1 cellular context compared by ENCODE assay signal in the genomic region with DNA sequence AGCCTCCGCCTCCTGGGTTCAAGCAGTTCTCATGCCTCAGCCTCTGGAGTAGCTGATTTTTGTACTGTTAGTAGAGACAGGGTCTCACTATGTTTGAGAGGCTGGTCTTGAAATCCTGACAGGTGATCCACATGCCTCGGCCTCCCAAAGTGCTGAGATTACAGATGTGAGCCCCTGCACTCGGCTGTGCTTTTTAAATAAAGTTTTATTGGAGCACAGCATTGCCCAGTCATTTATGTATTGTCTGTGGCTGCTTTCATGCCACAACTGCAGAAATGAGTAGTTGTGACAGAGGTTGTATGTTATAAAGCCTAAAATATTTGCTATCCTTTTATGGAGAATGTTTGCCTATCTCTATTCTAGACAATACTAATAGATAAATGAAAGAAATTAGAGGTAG.
TF ChIP-seq lines count a peak whose summit lies in the region.

No MANE protein-coding gene starts in this region.

TF ChIP-seq in GM12878, 131 proteins besides CTCF, POLR2A, EP300 and RAD21 (continued from another document):
- TF ChIP-seq ASH2L (IDR thresholded peaks at IDR 0.05; ENCODE audit: borderline replicate concordance, low read depth) (no peak), RELA (IDR thresholded peaks at IDR 0.05; ENCODE audit: borderline replicate concordance, partially characterized antibody) (no peak), TAF1 (IDR thresholded peaks at IDR 0.05; ENCODE audit: borderline replicate concordance, low read depth, low read length) (no peak), SIN3A (IDR thresholded peaks at IDR 0.05; ENCODE audit: low read depth, low read length) (no peak), TCF12 (IDR thresholded peaks at IDR 0.05; ENCODE audit: low read depth, low read length) (0 out of 2 replicates have a peak, but pooled peaks have one; percentile 28), ZNF217 (IDR thresholded peaks at IDR 0.05) (no peak), NR2C1 (IDR thresholded peaks at IDR 0.05) (no peak), BCL11A (IDR thresholded peaks at IDR 0.05; ENCODE audit: low read depth, low read length) (peak; percentile 65), ZBED1 (IDR thresholded peaks at IDR 0.05; ENCODE audit: borderline replicate concordance) (no peak), DPF2 (IDR thresholded peaks at IDR 0.05) (no peak), SREBF1 (IDR thresholded peaks at IDR 0.05; ENCODE audit: low read length) (no peak), TCF7 (IDR thresholded peaks at IDR 0.05; ENCODE audit: borderline replicate concordance) (no peak), HDAC2 (IDR thresholded peaks at IDR 0.05) (no peak), ETV6 (conservative IDR thresholded peaks at IDR 0.05 in 1 of 2, IDR thresholded peaks at IDR 0.05 in 1 of 2; ENCODE audit: borderline replicate concordance in 1 of 2, low read depth in 1 of 2) (no peak), SIX5 (IDR thresholded peaks at IDR 0.05; ENCODE audit: low read depth, low read length, severe bottlenecking) (no peak), JUND (IDR thresholded peaks at IDR 0.05; ENCODE audit: low read depth, low read length) (0 out of 2 replicates have a peak, but pooled peaks have one; percentile 49)
- TF ChIP-seq, protein P1, sequence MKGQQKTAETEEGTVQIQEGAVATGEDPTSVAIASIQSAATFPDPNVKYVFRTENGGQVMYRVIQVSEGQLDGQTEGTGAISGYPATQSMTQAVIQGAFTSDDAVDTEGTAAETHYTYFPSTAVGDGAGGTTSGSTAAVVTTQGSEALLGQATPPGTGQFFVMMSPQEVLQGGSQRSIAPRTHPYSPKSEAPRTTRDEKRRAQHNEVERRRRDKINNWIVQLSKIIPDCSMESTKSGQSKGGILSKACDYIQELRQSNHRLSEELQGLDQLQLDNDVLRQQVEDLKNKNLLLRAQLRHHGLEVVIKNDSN (IDR thresholded peaks at IDR 0.05; ENCODE audit: borderline replicate concordance, extremely low read length, insufficient read depth, low read depth, low read length): no peak
- TF ChIP-seq, protein P2, sequence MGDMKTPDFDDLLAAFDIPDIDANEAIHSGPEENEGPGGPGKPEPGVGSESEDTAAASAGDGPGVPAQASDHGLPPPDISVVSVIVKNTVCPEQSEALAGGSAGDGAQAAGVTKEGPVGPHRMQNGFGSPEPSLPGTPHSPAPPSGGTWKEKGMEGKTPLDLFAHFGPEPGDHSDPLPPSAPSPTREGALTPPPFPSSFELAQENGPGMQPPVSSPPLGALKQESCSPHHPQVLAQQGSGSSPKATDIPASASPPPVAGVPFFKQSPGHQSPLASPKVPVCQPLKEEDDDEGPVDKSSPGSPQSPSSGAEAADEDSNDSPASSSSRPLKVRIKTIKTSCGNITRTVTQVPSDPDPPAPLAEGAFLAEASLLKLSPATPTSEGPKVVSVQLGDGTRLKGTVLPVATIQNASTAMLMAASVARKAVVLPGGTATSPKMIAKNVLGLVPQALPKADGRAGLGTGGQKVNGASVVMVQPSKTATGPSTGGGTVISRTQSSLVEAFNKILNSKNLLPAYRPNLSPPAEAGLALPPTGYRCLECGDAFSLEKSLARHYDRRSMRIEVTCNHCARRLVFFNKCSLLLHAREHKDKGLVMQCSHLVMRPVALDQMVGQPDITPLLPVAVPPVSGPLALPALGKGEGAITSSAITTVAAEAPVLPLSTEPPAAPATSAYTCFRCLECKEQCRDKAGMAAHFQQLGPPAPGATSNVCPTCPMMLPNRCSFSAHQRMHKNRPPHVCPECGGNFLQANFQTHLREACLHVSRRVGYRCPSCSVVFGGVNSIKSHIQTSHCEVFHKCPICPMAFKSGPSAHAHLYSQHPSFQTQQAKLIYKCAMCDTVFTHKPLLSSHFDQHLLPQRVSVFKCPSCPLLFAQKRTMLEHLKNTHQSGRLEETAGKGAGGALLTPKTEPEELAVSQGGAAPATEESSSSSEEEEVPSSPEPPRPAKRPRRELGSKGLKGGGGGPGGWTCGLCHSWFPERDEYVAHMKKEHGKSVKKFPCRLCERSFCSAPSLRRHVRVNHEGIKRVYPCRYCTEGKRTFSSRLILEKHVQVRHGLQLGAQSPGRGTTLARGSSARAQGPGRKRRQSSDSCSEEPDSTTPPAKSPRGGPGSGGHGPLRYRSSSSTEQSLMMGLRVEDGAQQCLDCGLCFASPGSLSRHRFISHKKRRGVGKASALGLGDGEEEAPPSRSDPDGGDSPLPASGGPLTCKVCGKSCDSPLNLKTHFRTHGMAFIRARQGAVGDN (IDR thresholded peaks at IDR 0.05): no peak
